Comparison of ENCODE assay signal across 9 cellular contexts in the genomic region with DNA sequence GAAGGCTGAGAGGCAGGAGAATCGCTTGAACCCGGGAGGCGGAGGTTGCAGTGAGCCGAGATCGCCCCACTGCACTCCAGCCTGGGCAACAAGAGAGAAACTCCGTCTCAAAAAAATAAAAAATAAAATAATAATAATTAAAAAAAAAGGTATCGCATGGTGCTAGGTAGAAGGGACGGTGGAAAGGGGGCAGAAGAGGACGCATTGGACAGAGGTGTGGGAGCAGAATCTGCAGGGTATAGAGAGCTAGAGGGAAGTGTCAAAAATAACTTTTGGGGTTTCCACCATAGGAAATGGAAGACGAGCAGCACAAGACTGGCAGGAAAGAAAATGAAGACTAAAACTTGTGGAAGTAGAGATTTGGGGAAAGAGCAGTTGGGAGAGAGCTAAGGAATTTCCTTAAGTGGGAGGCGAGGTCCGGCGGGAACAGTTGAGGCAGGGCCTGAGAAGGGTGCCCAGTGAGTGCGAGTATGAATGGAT. TPM values are rescaled to one million over a fixed set of nuclear protein-coding genes. Genes with fewer than 3 reads are reported as not detected.
A peak's percentile ranks its signal among the peaks of the same experiment; 100 is the strongest.
DNase-seq lines count a peak whose midpoint lies in the region; ATAC-seq and TF ChIP-seq lines count a peak whose summit lies in the region.
"Had no signal": no experiment of that assay in that cellular context is flagged by ENCODE, and none has a peak within 500 bp of the region (broad histone marks: within the 10 kb centered on the region; RNA-seq: fewer than 3 reads in every experiment).

No MANE protein-coding gene starts in this region.

- H3K4me3 ChIP-seq in GM12865 (ENCODE audit: low read depth, low read length) (peak overlapping the region; percentile 86), PC-9 (peak overlapping the region; percentile 74), neuron (ENCODE audit: low read length) (peak overlapping the region; percentile 90)

- H4K20me1 ChIP-seq in PC-9 (ENCODE audit: insufficient read depth) = peaks cover 30% of the 10 kb centered on the region

- peak overlapping the region; percentile 98 for H2AFZ ChIP-seq in PC-9
- H2AFZ ChIP-seq in neuron (ENCODE audit: low read depth, low read length) = peak overlapping the region; percentile 59

- peak overlapping the region; percentile 93 for H3K27ac Mint-ChIP-seq in endothelial cell (ENCODE audit: unreplicated experiment)

- no peak for TF ChIP-seq POLR2A in GM18505 (IDR thresholded peaks at IDR 0.05; ENCODE audit: borderline replicate concordance, extremely low read depth, insufficient read depth, insufficient read length)

- peaks cover 43% of the 10 kb centered on the region for H3K79me2 ChIP-seq in PC-9 (ENCODE audit: low read depth)

- H3K9me2 ChIP-seq in PC-9 (ENCODE audit: insufficient read depth) = 0 out of 2 replicates have a peak, but pooled peaks cover 5% of the 10 kb centered on the region

- intact Hi-C loops in PC-9 (cut with micrococcal nuclease; ENCODE audit: unreplicated experiment) = loop anchor here (1.0 to 5.0 kb wide), 2 partner anchors 74 to 421 kb away; a partner anchor contains a TSS

- CTCF ChIA-PET in PC-9 (lab: Charles Lee) = no interaction called here

- H3K27me3 ChIP-seq in PC-9 (ENCODE audit: insufficient read depth, low read depth) = no peaks in the 10 kb centered on the region
- H3K27me3 ChIP-seq in neuron (ENCODE audit: insufficient read depth, low read length) = no peaks in the 10 kb centered on the region

- peaks cover 21% of the 10 kb centered on the region for H3K4me1 ChIP-seq in PC-9 (replicated peaks; ENCODE audit: insufficient read depth)
- peaks cover 28% of the 10 kb centered on the region for H3K4me1 ChIP-seq in neuron (ENCODE audit: insufficient read depth, low read length)

- H3K27ac ChIP-seq in PC-9 = peak overlapping the region; percentile 80

- H3K4me3 Mint-ChIP-seq in endothelial cell (ENCODE audit: unreplicated experiment) = peak overlapping the region; percentile 93

- H3K9me3 ChIP-seq in PC-9 (ENCODE audit: insufficient read depth, low read depth) = no peaks in the 10 kb centered on the region
- no peaks in the 10 kb centered on the region for H3K9me3 ChIP-seq in neuron (ENCODE audit: low read length)

- peaks cover 13% of the 10 kb centered on the region for H3K4me1 Mint-ChIP-seq in endothelial cell (ENCODE audit: unreplicated experiment)

- TF ChIP-seq CTCF in GM12865 (IDR thresholded peaks at IDR 0.05; ENCODE audit: insufficient read depth, low read depth, low read length, missing control alignments) = no peak
- no peak for TF ChIP-seq CTCF in PC-9 (conservative IDR thresholded peaks at IDR 0.05)
- TF ChIP-seq CTCF in endothelial cell (IDR thresholded peaks at IDR 0.05; ENCODE audit: unreplicated experiment) = no peak

- H3K36me3 ChIP-seq in PC-9 (ENCODE audit: low read depth) = no peaks in the 10 kb centered on the region
- H3K36me3 ChIP-seq in neuron (ENCODE audit: insufficient read depth, low read length) = no peaks in the 10 kb centered on the region

- DNase-seq in GM12865 (ENCODE audit: low read depth) (no peak), PC-9 (no peak), endothelial cell (ENCODE audit: low spot score) (no peak), globus pallidus (ENCODE audit: low spot score) (no peak), HPDE6-E6E7 (ENCODE audit: extremely low spot score) (no peak), ecto neural progenitor cell (ENCODE audit: low spot score) (no peak)

- H3F3A ChIP-seq in PC-9 (ENCODE audit: insufficient read depth, low read depth) = peaks cover 13% of the 10 kb centered on the region

- H3K27me3 Mint-ChIP-seq in endothelial cell (ENCODE audit: unreplicated experiment) = peaks cover 4% of the 10 kb centered on the region

- H3K36me3 Mint-ChIP-seq in endothelial cell (ENCODE audit: low read depth, unreplicated experiment) = no peaks in the 10 kb centered on the region

- ATAC-seq in GM18505 (IDR thresholded peaks at IDR 0.05; ENCODE audit: unreplicated experiment) = no peak

- POLR2A ChIA-PET in PC-9 (lab: Charles Lee; ENCODE audit: unreplicated experiment) = interaction anchor here (0.6 to 0.7 kb wide), 3 partner anchors 9 to 1460 kb away, joined by 4 to 13 read pairs (median 11); no protein-coding TSS in a partner anchor

- TSS peak; percentile 73 for BruUV-seq in PC-9 (replicated peaks; lab: Mats Ljungman, UMichigan)

- peak overlapping the region; percentile 83 for H3K4me2 ChIP-seq in PC-9

- no peaks in the 10 kb centered on the region for H3K9me3 Mint-ChIP-seq in endothelial cell (ENCODE audit: unreplicated experiment)

RNA-seq across cellular contexts. Expression of a gene that starts 0.6 kb away (rescaled TPM):
- total RNA-seq in PC-9 (2021) = 25.0 and 30.9 TPM in 2 replicates
- 22.0 TPM for total RNA-seq in endothelial cell (ENCODE audit: unreplicated experiment)

RNA-seq across cellular contexts. Expression of a gene that starts 11.0 kb away (rescaled TPM):
- total RNA-seq in PC-9 (2021) (6.2 and 6.3 TPM in 2 replicates), endothelial cell (ENCODE audit: unreplicated experiment) (not detected)
- total RNA-seq: M059J had no signal
